ENCODE assay signal across 4 cellular contexts in genomic region chr1:184445997-184446396, GRCh38. TPM values are rescaled to one million over a fixed set of nuclear protein-coding genes. Genes with fewer than 3 reads are reported as not detected.
"Had no signal": no experiment of that assay in that cellular context is flagged by ENCODE, and none has a peak within 500 bp of the region (broad histone marks: within the 10 kb centered on the region; RNA-seq: fewer than 3 reads in every experiment).

No MANE protein-coding gene starts in this region.

- H3K4me3 ChIP-seq: GM12878 had no signal

- ATAC-seq: GM12878 had no signal

- DNase-seq: GDM1, GF-D8 had no signal

RNA-seq across cellular contexts. Expression of gene C1orf21, which starts 59.2 kb away (rescaled TPM):
- total RNA-seq: G401 had no signal
